In the genomic region with DNA sequence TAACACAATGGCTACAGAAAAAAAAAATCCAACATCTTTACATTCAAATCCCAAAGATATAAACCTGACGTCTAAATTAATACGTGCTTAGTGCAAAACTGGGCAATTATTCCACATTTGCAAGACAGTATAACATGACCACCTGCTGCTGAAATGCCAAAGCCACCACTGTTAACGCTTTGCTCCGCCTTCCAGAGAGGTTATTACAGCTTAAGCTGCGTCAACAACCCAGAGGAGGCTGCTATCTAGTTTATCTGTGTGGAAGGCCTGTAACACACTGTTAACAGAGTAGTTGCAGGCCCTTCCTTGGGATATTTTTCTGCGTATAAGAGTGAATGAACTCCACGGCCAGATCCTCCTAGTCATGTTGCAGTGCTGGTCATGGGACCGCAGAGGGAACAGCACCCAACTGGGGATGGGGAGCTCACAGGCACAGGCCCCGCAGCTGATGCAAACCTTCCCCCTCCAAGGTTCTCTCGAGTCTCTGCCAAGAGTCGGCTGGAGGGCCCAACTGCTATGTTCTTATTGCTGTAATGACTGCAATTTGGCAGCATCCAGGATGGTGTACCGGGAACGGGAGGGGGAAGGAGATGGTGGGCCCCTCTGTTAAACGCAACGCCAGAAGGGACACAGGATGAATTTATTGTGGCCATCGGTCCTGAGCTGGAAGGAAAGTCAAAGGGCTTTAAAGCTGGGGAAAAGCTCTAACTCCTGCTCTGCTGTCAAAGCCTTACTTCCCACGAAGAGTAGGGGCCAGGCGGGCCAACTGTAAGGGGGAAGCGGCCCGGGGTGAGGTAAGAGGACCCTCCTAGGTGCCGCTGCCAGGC, we compare ENCODE assay signal across 8 cellular contexts. TPM values are rescaled to one million over a fixed set of nuclear protein-coding genes. Genes with fewer than 3 reads are reported as not detected.
A peak's percentile ranks its signal among the peaks of the same experiment; 100 is the strongest.
DNase-seq lines count a peak whose midpoint lies in the region; ATAC-seq and TF ChIP-seq lines count a peak whose summit lies in the region.

No MANE protein-coding gene starts in this region.

- H3K27ac Mint-ChIP-seq in GM23338, result peak overlapping the region; percentile 89
- peak overlapping the region; percentile 96 for H3K27ac Mint-ChIP-seq in progenitor cell of endocrine pancreas

- peak; percentile 68 for DNase-seq in DND-41
- peak; percentile 63 for DNase-seq in GM23338 (ENCODE audit: low spot score)
- DNase-seq in M059J (ENCODE audit: low read depth), result peak; percentile 28
- DNase-seq in SJCRH30, result peak; percentile 52 to 68
- DNase-seq in adrenal gland, result peak; percentile 60 to 79 (median 69)
- peak; percentile 57 to 82 (median 81) for DNase-seq in right cardiac atrium
- DNase-seq in progenitor cell of endocrine pancreas (ENCODE audit: low spot score, unreplicated experiment), result no peak
- DNase-seq in NK-92 (lab: John Stamatoyannopoulos, UW; ENCODE audit: unreplicated experiment), result no peak

- peaks cover 2% of the 10 kb centered on the region; the same call in 1 of the 3 replicates for H3K36me3 Mint-ChIP-seq in GM23338 (ENCODE audit: low read depth)
- H3K36me3 Mint-ChIP-seq in progenitor cell of endocrine pancreas (ENCODE audit: insufficient read depth), result no peaks in the 10 kb centered on the region

- H3K27me3 ChIP-seq in DND-41 (ENCODE audit: insufficient read depth, low read length, poor library complexity) (no peaks in the 10 kb centered on the region), GM23338 (ENCODE audit: insufficient read depth) (no peaks in the 10 kb centered on the region), SJCRH30 (no peaks in the 10 kb centered on the region), adrenal gland (no peaks in the 10 kb centered on the region), right cardiac atrium (ENCODE audit: control insufficient read depth, insufficient read depth) (no peaks in the 10 kb centered on the region)

- H3K4me1 Mint-ChIP-seq in GM23338, result peaks cover 24% of the 10 kb centered on the region
- peaks cover 10% of the 10 kb centered on the region for H3K4me1 Mint-ChIP-seq in progenitor cell of endocrine pancreas (ENCODE audit: low read depth)

- ATAC-seq in DND-41 (ENCODE audit: insufficient read depth, low read depth) (peak; percentile 48), GM23338 (peak; percentile 18), right cardiac atrium (peak; percentile 19 to 47)

- peaks cover 4% of the 10 kb centered on the region for H3K27me3 Mint-ChIP-seq in GM23338 (ENCODE audit: insufficient read depth, low read depth, poor library complexity)
- no peaks in the 10 kb centered on the region for H3K27me3 Mint-ChIP-seq in progenitor cell of endocrine pancreas

- TF ChIP-seq CTCF in DND-41 (IDR thresholded peaks at IDR 0.05; ENCODE audit: borderline replicate concordance, extremely low read depth, low read length, poor library complexity, severe bottlenecking), result no peak
- no peak for TF ChIP-seq CTCF in GM23338 (conservative IDR thresholded peaks at IDR 0.05; ENCODE audit: low read depth in 2 of 2)
- TF ChIP-seq CTCF in adrenal gland (IDR thresholded peaks at IDR 0.05), result no peak
- no peak for TF ChIP-seq CTCF in progenitor cell of endocrine pancreas (IDR thresholded peaks at IDR 0.05; ENCODE audit: unreplicated experiment)

- intact Hi-C loops in adrenal gland (cut with DNase I) (loop anchor here (5.0 to 10.0 kb wide), 2 partner anchors 63 to 165 kb away; a partner anchor contains a TSS), right cardiac atrium (cut with DNase I) (loop anchor here in 2 of 4 donors (5.0 to 10.0 kb wide), 3 partner anchors 55 to 168 kb away; a partner anchor contains a TSS)

- H4K20me1 ChIP-seq in DND-41 (ENCODE audit: insufficient read depth, low read length), result no peaks in the 10 kb centered on the region
- H4K20me1 ChIP-seq in GM23338 (replicated peaks; ENCODE audit: insufficient read depth), result no peaks in the 10 kb centered on the region

- no peaks in the 10 kb centered on the region for H3K9me3 ChIP-seq in DND-41 (ENCODE audit: insufficient read depth, low read length, severe bottlenecking)
- no peaks in the 10 kb centered on the region for H3K9me3 ChIP-seq in SJCRH30 (replicated peaks)
- H3K9me3 ChIP-seq in adrenal gland (replicated peaks in 1 of 3), result no peaks in the 10 kb centered on the region
- H3K9me3 ChIP-seq in right cardiac atrium (ENCODE audit: control insufficient read depth, low read length), result no peaks in the 10 kb centered on the region

- H3K4me3 ChIP-seq in DND-41 (ENCODE audit: low read depth in 1 of 2, low read length in 2 of 2) (peak overlapping the region; percentile 43 to 64; a peak in 3 of 4 replicates), GM23338 (peak overlapping the region; percentile 85), SJCRH30 (peak overlapping the region; percentile 97), adrenal gland (peak overlapping the region in 3 of 4 donors; percentile 65 to 96 (median 94)), right cardiac atrium (ENCODE audit: low read length) (peak overlapping the region; percentile 89)

- no peaks in the 10 kb centered on the region for H3K9me2 ChIP-seq in GM23338 (ENCODE audit: insufficient read depth)

- H3K4me2 ChIP-seq in DND-41 (ENCODE audit: insufficient read depth, low read length), result peak overlapping the region; percentile 65
- H3K4me2 ChIP-seq in GM23338, result peak overlapping the region; percentile 92

- peak overlapping the region; percentile 70 for H3K9ac ChIP-seq in DND-41 (ENCODE audit: low read depth, low read length)

- peak in 1 of 2 donors; percentile 43 for TF ChIP-seq POLR2A in adrenal gland (IDR thresholded peaks at IDR 0.05)

- H3F3A ChIP-seq in GM23338 (replicated peaks; ENCODE audit: low read depth), result peaks cover 7% of the 10 kb centered on the region; the same call in 1 of the 2 replicates

- peak overlapping the region; percentile 86 for H3K4me3 Mint-ChIP-seq in GM23338
- H3K4me3 Mint-ChIP-seq in progenitor cell of endocrine pancreas (ENCODE audit: low read depth), result peak overlapping the region; percentile 85

- H3K9me3 Mint-ChIP-seq in GM23338 (no peaks in the 10 kb centered on the region), progenitor cell of endocrine pancreas (ENCODE audit: low read depth) (no peaks in the 10 kb centered on the region)

- H3K4me1 ChIP-seq in DND-41 (ENCODE audit: insufficient read depth, low read length), result peaks cover 42% of the 10 kb centered on the region
- peaks cover 19% of the 10 kb centered on the region for H3K4me1 ChIP-seq in GM23338 (ENCODE audit: insufficient read depth)
- peaks cover 7% of the 10 kb centered on the region for H3K4me1 ChIP-seq in SJCRH30
- peaks cover 35 to 53% of the 10 kb centered on the region in 2 donors for H3K4me1 ChIP-seq in adrenal gland (replicated peaks in 1 of 2)
- H3K4me1 ChIP-seq in right cardiac atrium (ENCODE audit: control insufficient read depth, insufficient read depth, low read length), result peaks cover 5% of the 10 kb centered on the region

- H3K27ac ChIP-seq in DND-41 (ENCODE audit: low read length), result peak overlapping the region; percentile 82
- peak overlapping the region; percentile 57; the same call in 1 of the 2 replicates for H3K27ac ChIP-seq in GM23338 (ENCODE audit: low read depth)
- peak overlapping the region; percentile 68 for H3K27ac ChIP-seq in SJCRH30
- peak overlapping the region; percentile 95 to 99 (median 98) for H3K27ac ChIP-seq in adrenal gland
- peak overlapping the region; percentile 97 for H3K27ac ChIP-seq in right cardiac atrium (ENCODE audit: low read length)

- peaks cover 7% of the 10 kb centered on the region; the same call in 1 of the 2 replicates for H3K36me3 ChIP-seq in DND-41 (ENCODE audit: insufficient read depth, low read length)
- H3K36me3 ChIP-seq in GM23338 (ENCODE audit: insufficient read depth), result no peaks in the 10 kb centered on the region
- no peaks in the 10 kb centered on the region for H3K36me3 ChIP-seq in SJCRH30
- no peaks in the 10 kb centered on the region for H3K36me3 ChIP-seq in adrenal gland (replicated peaks in 1 of 2)

- H3K79me2 ChIP-seq in DND-41 (ENCODE audit: insufficient read depth, low read length) (peaks cover 40% of the 10 kb centered on the region), GM23338 (replicated peaks; ENCODE audit: insufficient read depth) (peaks cover 13% of the 10 kb centered on the region)

- 9 to 17% (median 12%) methylated on average over 14 to 21 of the region's 21 CpGs for WGBS in adrenal gland, 4 donors
- 14% methylated on average over 21 of the region's 21 CpGs for WGBS in right cardiac atrium

- H2AFZ ChIP-seq in DND-41 (ENCODE audit: low read depth, low read length), result peak overlapping the region; percentile 86
- H2AFZ ChIP-seq in GM23338, result peak overlapping the region; percentile 92

TF ChIP-seq in GM23338, 12 proteins besides CTCF, POLR2A, EP300 and RAD21:
- TF ChIP-seq ZNF114 (CRISPR knock-in tag; IDR thresholded peaks at IDR 0.05), result no peak
- peak; percentile 7; the same call in 1 of the 2 replicates for TF ChIP-seq CREB1 (CRISPR knock-in tag; IDR thresholded peaks at IDR 0.05; ENCODE audit: low read depth)

RNA-seq across cellular contexts. Expression of a gene that starts 1.0 kb away (rescaled TPM):
- total RNA-seq in GM23338 (2014; rRNA removed; shearing (Covaris generic)), result 9.3 and 14.8 TPM in 2 replicates
- 15.7 and 17.1 TPM in 2 replicates for polyA plus RNA-seq in GM23338 (2016; fragmentation: Nextera tagmentation; extraction: Ambion mirVana)
- 39.6 and 43.9 TPM in 2 replicates for total RNA-seq in M059J (2014; rRNA removed; shearing (Covaris generic))
- 3.8 and 4.1 TPM in 2 replicates for total RNA-seq in SJCRH30 (2014; rRNA removed; shearing (Covaris generic))
- 100 to 1,000 TPM in 4 of 8 donors, 10 to 100 TPM in 4; 51.2 to 180 (median 95.1) TPM for total RNA-seq in adrenal gland
- polyA plus RNA-seq in adrenal gland, result 10 to 100 TPM; 24.5 to 77.9 (median 53.0) TPM
- total RNA-seq in right cardiac atrium, result 10 to 100 TPM; 12.6 to 18.6 (median 17.0) TPM
- 5.9 TPM for polyA plus RNA-seq in right cardiac atrium
- total RNA-seq in progenitor cell of endocrine pancreas, result 13.6 and 18.0 TPM in 2 replicates

RNA-seq across cellular contexts. Expression of a gene that starts 40.4 kb away (rescaled TPM):
- total RNA-seq in GM23338 (2014; rRNA removed; shearing (Covaris generic)), result 3.7 and 4.3 TPM in 2 replicates
- polyA plus RNA-seq in GM23338 (2016; fragmentation: Nextera tagmentation; extraction: Ambion mirVana), result 7.7 and 8.5 TPM in 2 replicates
- not detected in 2 replicates for total RNA-seq in M059J (2014; rRNA removed; shearing (Covaris generic))
- total RNA-seq in SJCRH30 (2014; rRNA removed; shearing (Covaris generic)), result 0.15 and 0.22 TPM in 2 replicates
- total RNA-seq in adrenal gland, result 1 to 10 TPM in 5 of 8 donors, under 1 TPM in 2, not detected in 1; 0.60 to 1.8 (median 1.0) TPM
- polyA plus RNA-seq in adrenal gland, result 1 to 10 TPM in 2 of 3 donors, under 1 TPM in 1; 0.46 to 2.1 (median 1.4) TPM
- 1 to 10 TPM; 2.6 to 6.0 (median 3.7) TPM for total RNA-seq in right cardiac atrium
- 3.1 TPM for polyA plus RNA-seq in right cardiac atrium
- 1.4 and 2.3 TPM in 2 replicates for total RNA-seq in progenitor cell of endocrine pancreas

Comparison
In these comparisons a context has a peak if more than half of its experiments do, and no peak if none do; other contexts are left out.
1. DNase-seq: peak in DND-41 (single experiment), GM23338 (single experiment), M059J (single experiment), SJCRH30 (2 of 2), adrenal gland (7 of 7) and right cardiac atrium (3 of 3); none in progenitor cell of endocrine pancreas (single experiment) and NK-92 (single experiment).
2. Peak in every context shown above with its lines, with median percentiles within 50 percentile points of each other: ATAC-seq, H3K27ac ChIP-seq and H3K4me3 ChIP-seq.